Comparison of ENCODE assay signal across 14 cellular contexts in the genomic region with DNA sequence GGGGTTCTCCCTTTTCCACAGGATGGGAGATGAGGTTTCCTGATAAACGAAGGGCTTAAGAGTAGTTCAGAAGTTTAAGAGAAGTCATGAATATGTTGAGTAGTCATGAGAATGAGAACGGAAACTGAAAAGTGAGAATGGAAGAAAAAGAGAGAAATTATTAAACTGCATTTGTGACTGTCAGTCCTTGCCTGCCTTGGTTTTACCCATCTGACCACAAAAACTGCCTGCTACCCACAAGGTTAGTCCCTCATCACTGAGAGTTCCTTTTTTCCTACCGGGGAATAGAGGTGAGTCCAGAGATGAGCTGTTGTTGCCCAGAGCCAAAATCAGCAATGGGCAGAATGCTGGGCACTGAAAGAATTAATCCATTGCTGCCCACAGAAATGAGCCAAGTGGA.
A peak's percentile ranks its signal among the peaks of the same experiment; 100 is the strongest.
DNase-seq lines count a peak whose midpoint lies in the region; ATAC-seq lines count a peak whose summit lies in the region.
"Had no signal": no experiment of that assay in that cellular context is flagged by ENCODE, and none has a peak within 500 bp of the region (broad histone marks: within the 10 kb centered on the region; RNA-seq: fewer than 3 reads in every experiment).

No MANE protein-coding gene starts in this region.

- H3K4me3 Mint-ChIP-seq in memory B cell = no peak overlapping the region
- H3K4me3 Mint-ChIP-seq: activated CD4-positive, alpha-beta T cell treated with anti-CD3 and anti-CD28 coated beads, Interleukin-2, amount 10 ng/mL, durations not matched to agents 24 days and 14 days; activated naive CD8-positive, alpha-beta T cell had no signal

- H3K27ac Mint-ChIP-seq in memory B cell = peak overlapping the region; percentile 3
- H3K27ac Mint-ChIP-seq: activated CD4-positive, alpha-beta T cell treated with anti-CD3 and anti-CD28 coated beads, Interleukin-2, amount 10 ng/mL, durations not matched to agents 24 days and 14 days; activated naive CD8-positive, alpha-beta T cell had no signal

- ATAC-seq in GM19023 (IDR thresholded peaks at IDR 0.05; ENCODE audit: unreplicated experiment) = peak; percentile 94
- ATAC-seq in GM21576 (IDR thresholded peaks at IDR 0.05; ENCODE audit: unreplicated experiment) = peak; percentile 94
- peak; percentile 86 for ATAC-seq in HG03135 (IDR thresholded peaks at IDR 0.05; ENCODE audit: unreplicated experiment)
- no peak for ATAC-seq in memory B cell (ENCODE audit: low read depth)
- ATAC-seq: HCT116 had no signal

- no peaks in the 10 kb centered on the region for H3K9me3 Mint-ChIP-seq in memory B cell
- H3K9me3 Mint-ChIP-seq: activated CD4-positive, alpha-beta T cell treated with anti-CD3 and anti-CD28 coated beads, Interleukin-2, amount 10 ng/mL, durations not matched to agents 24 days and 14 days had no signal

- DNase-seq in memory B cell (ENCODE audit: low spot score in 2 of 2) (no peak), iPS-NIHi7 (ENCODE audit: extremely low spot score) (no peak), caudate nucleus (lab: John Stamatoyannopoulos, UW) (no peak), epidermal melanocyte (ENCODE audit: insufficient read length, low spot score) (no peak), NCI-H128 (lab: John Stamatoyannopoulos, UW; ENCODE audit: unreplicated experiment) (no peak)
- DNase-seq: activated CD4-positive, alpha-beta T cell treated with anti-CD3 and anti-CD28 coated beads, Interleukin-2, amount 10 ng/mL, durations not matched to agents 24 days and 14 days; DND-41; hippocampal formation; NCI-H1436 treated with DMSO at 0.1 percent for 48 hours had no signal

- peaks cover 15% of the 10 kb centered on the region for H3K4me1 Mint-ChIP-seq in memory B cell

- no peaks in the 10 kb centered on the region for H3K27me3 Mint-ChIP-seq in memory B cell

- no peaks in the 10 kb centered on the region for H3K36me3 Mint-ChIP-seq in memory B cell
- H3K36me3 Mint-ChIP-seq: activated naive CD8-positive, alpha-beta T cell had no signal

- no peak overlapping the region for H3K27ac ChIP-seq in caudate nucleus (ENCODE audit: low read depth, low read length)
